ENCODE assay signal across 21 cellular contexts in genomic region chr1:24206516-24207394, GRCh38. TPM values are rescaled to one million over a fixed set of nuclear protein-coding genes. Genes with fewer than 3 reads are reported as not detected.
DNase-seq lines count a peak whose midpoint lies in the region; ATAC-seq, FAIRE-seq and TF ChIP-seq lines count a peak whose summit lies in the region.
"Had no signal": no experiment of that assay in that cellular context is flagged by ENCODE, and none has a peak within 500 bp of the region (broad histone marks: within the 10 kb centered on the region; RNA-seq: fewer than 3 reads in every experiment).

No MANE protein-coding gene starts in this region.

- FAIRE-seq in bronchial epithelial cell (lab: Jason Lieb, UNC) (peak; percentile 89), HepG2 (lab: Jason Lieb, UNC) (no peak)
- FAIRE-seq: GM18507, TTC549, urothelium cell line had no signal

- intact Hi-C loops in HepG2 (cut with micrococcal nuclease; ENCODE audit: unreplicated experiment) (loop anchor here (10.0 kb wide), 1 partner anchor 88 kb away; no protein-coding TSS in a partner anchor), vagina (cut with DNase I) (no loop called here)
- intact Hi-C loops in naive thymus-derived CD4-positive, alpha-beta T cell (cut with micrococcal nuclease) = loop anchor here in 1 of 2 donors (10.0 kb wide), 1 partner anchor 628 kb away; no protein-coding TSS in a partner anchor

- POLR2A ChIA-PET in SK-N-SH (lab: Yijun Ruan, JAX) = no interaction called here
- POLR2A ChIA-PET in HepG2 (lab: Yijun Ruan, JAX) = no interaction called here
- POLR2A ChIA-PET in naive thymus-derived CD4-positive, alpha-beta T cell (lab: Charles Lee) = no interaction called here

- H3K36me3 ChIP-seq in SK-N-SH (replicated peaks in 1 of 2; ENCODE audit: control insufficient read depth in 1 of 2, insufficient read depth in 2 of 2, low read length in 1 of 2) (no peaks in the 10 kb centered on the region), bronchial epithelial cell (ENCODE audit: control insufficient read depth, insufficient read depth, low read length) (no peaks in the 10 kb centered on the region), HepG2 (replicated peaks in 1 of 2; ENCODE audit: control insufficient read depth in 1 of 2, insufficient read depth in 2 of 2, low read length in 2 of 2) (no peaks in the 10 kb centered on the region), vagina (no peaks in the 10 kb centered on the region), SJCRH30 (no peaks in the 10 kb centered on the region)
- no peaks in the 10 kb centered on the region for H3K36me3 ChIP-seq in naive thymus-derived CD4-positive, alpha-beta T cell (ENCODE audit: control insufficient read depth in 2 of 3, insufficient read depth in 3 of 3, low read length in 3 of 3)

- TF ChIP-seq POLR2A in HepG2 (IDR thresholded peaks at IDR 0.05; ENCODE audit: insufficient read depth in 1 of 2, low read depth in 2 of 2, low read length in 2 of 2) (no peak), vagina (IDR thresholded peaks at IDR 0.05) (no peak)

- BruUV-seq in HepG2 (replicated peaks; lab: Mats Ljungman, UMichigan) = no TSS peak

- H3K36me3 Mint-ChIP-seq in naive thymus-derived CD4-positive, alpha-beta T cell = peaks cover 0 to 1% (median 0%) of the 10 kb centered on the region in 5 donors
- H3K36me3 Mint-ChIP-seq: activated naive CD8-positive, alpha-beta T cell had no signal

- peaks cover 0 to 10% (median 0%) of the 10 kb centered on the region in 5 donors for H3K27me3 Mint-ChIP-seq in naive thymus-derived CD4-positive, alpha-beta T cell

- H3K79me2 ChIP-seq in SK-N-SH (ENCODE audit: insufficient read depth) = no peaks in the 10 kb centered on the region
- H3K79me2 ChIP-seq in HepG2 (ENCODE audit: insufficient read depth, low read length) = no peaks in the 10 kb centered on the region

- no peak overlapping the region for H3K4me3 ChIP-seq in SK-N-SH (ENCODE audit: low read depth in 2 of 2, low read length in 1 of 2)
- H3K4me3 ChIP-seq in bronchial epithelial cell (ENCODE audit: low read depth, low read length) = no peak overlapping the region
- no peak overlapping the region; a peak in 1 of 6 replicates for H3K4me3 ChIP-seq in HepG2 (replicated peaks in 1 of 3; ENCODE audit: insufficient read depth in 1 of 3, low read depth in 2 of 3, low read length in 3 of 3)
- H3K4me3 ChIP-seq in vagina = no peak overlapping the region
- H3K4me3 ChIP-seq in SJCRH30 = no peak overlapping the region
- no peak overlapping the region for H3K4me3 ChIP-seq in naive thymus-derived CD4-positive, alpha-beta T cell (ENCODE audit: low read length)

- DNase-seq in SK-N-SH (no peak), bronchial epithelial cell (ENCODE audit: low read depth) (peak; percentile 80), HepG2 (ENCODE audit: low spot score) (no peak), vagina (ENCODE audit: extremely low spot score in 2 of 2) (no peak), SJCRH30 (no peak), MV-4-11 (lab: John Stamatoyannopoulos, UW) (no peak)
- no peak for DNase-seq in naive thymus-derived CD4-positive, alpha-beta T cell
- DNase-seq: Caco-2; effector memory CD8-positive, alpha-beta T cell; head of caudate nucleus; HFFc6; left ventricle myocardium superior; NCI-H1694; stimulated activated CD8-positive, alpha-beta memory T cell treated with anti-CD3 and anti-CD28 coated beads, Interleukin-4, amount 100 ng/mL, for 48 hours; SW 1271 had no signal

- no peak overlapping the region for H3K27ac Mint-ChIP-seq in naive thymus-derived CD4-positive, alpha-beta T cell
- H3K27ac Mint-ChIP-seq: activated naive CD8-positive, alpha-beta T cell; effector memory CD8-positive, alpha-beta T cell; HFFc6 had no signal

- H3K4me1 ChIP-seq in SK-N-SH (ENCODE audit: control insufficient read depth in 1 of 2, insufficient read depth in 2 of 2, low read depth in 1 of 2, low read length in 1 of 2) (peaks cover 0 to 5% of the 10 kb centered on the region in 2 experiments; a peak in 1 of 4 replicates), HepG2 (ENCODE audit: insufficient read depth, low read length) (peaks cover 51% of the 10 kb centered on the region), vagina (peaks cover 29% of the 10 kb centered on the region), SJCRH30 (no peaks in the 10 kb centered on the region)
- H3K4me1 ChIP-seq in naive thymus-derived CD4-positive, alpha-beta T cell (ENCODE audit: control insufficient read depth in 2 of 2, insufficient read depth in 2 of 2, low read length in 2 of 2) = no peaks in the 10 kb centered on the region
- H3K4me1 ChIP-seq: Caco-2 had no signal

- no peaks in the 10 kb centered on the region for H4K20me1 ChIP-seq in SK-N-SH (ENCODE audit: insufficient read depth)
- no peaks in the 10 kb centered on the region for H4K20me1 ChIP-seq in HepG2 (ENCODE audit: insufficient read depth, low read length)

- H3K27ac ChIP-seq in SK-N-SH (ENCODE audit: low read depth in 2 of 2, low read length in 1 of 2) = no peak overlapping the region
- no peak overlapping the region for H3K27ac ChIP-seq in HepG2 (ENCODE audit: extremely low read length, insufficient read depth, low read length)
- peak overlapping the region; percentile 42 for H3K27ac ChIP-seq in vagina
- H3K27ac ChIP-seq in SJCRH30 = no peak overlapping the region
- no peak overlapping the region for H3K27ac ChIP-seq in naive thymus-derived CD4-positive, alpha-beta T cell (ENCODE audit: low read depth, low read length)

- no peak for TF ChIP-seq EP300 in SK-N-SH (IDR thresholded peaks at IDR 0.05; ENCODE audit: borderline replicate concordance in 1 of 2, low read depth in 1 of 2, low read length in 1 of 2)
- TF ChIP-seq EP300 in HepG2 (IDR thresholded peaks at IDR 0.05; ENCODE audit: low read depth in 2 of 2, low read length in 2 of 2) = no peak
- no peak for TF ChIP-seq EP300 in HepG2 (CRISPR knock-in tag; IDR thresholded peaks at IDR 0.05; ENCODE audit: borderline replicate concordance)

- no peak overlapping the region for H3K9ac ChIP-seq in SK-N-SH
- H3K9ac ChIP-seq in HepG2 (ENCODE audit: insufficient read depth, low read depth, low read length) = no peak overlapping the region

- WGBS in SK-N-SH (ENCODE audit: low lambda C conversion rate) = 41% methylated on average over 10 of the region's 12 CpGs
- 46% methylated on average over 11 of the region's 12 CpGs for WGBS in HepG2 (ENCODE audit: low lambda C conversion rate)

- in situ Hi-C loops in HepG2 (cut with HindIII; ENCODE audit: extremely low pct_ligation_motif_present, low pct_unique_long_range_greater_than_20kb) = no loop called here

- H2AFZ ChIP-seq in SK-N-SH (ENCODE audit: low read depth) (no peak overlapping the region), HepG2 (ENCODE audit: low read length) (no peak overlapping the region)

- H3K27me3 ChIP-seq in SK-N-SH (ENCODE audit: insufficient read depth) (no peaks in the 10 kb centered on the region; the same call in 1 of the 2 replicates), bronchial epithelial cell (ENCODE audit: control insufficient read depth, insufficient read depth, low read length) (no peaks in the 10 kb centered on the region), HepG2 (ENCODE audit: control insufficient read depth in 1 of 2, insufficient read depth in 2 of 2, low read length in 2 of 2) (peaks cover 0 to 1% of the 10 kb centered on the region in 2 experiments; a peak in 3 of 5 replicates), vagina (no peaks in the 10 kb centered on the region), SJCRH30 (no peaks in the 10 kb centered on the region; the same call in none of the 2 replicates)
- no peaks in the 10 kb centered on the region for H3K27me3 ChIP-seq in naive thymus-derived CD4-positive, alpha-beta T cell (ENCODE audit: control insufficient read depth in 2 of 2, insufficient read depth in 2 of 2, low read length in 2 of 2)

- no peak for ATAC-seq in SK-N-SH treated with all-trans-retinoic acid at 6 μM for 48 hours
- ATAC-seq in HepG2 = no peak
- ATAC-seq in naive thymus-derived CD4-positive, alpha-beta T cell = no peak
- ATAC-seq: effector memory CD8-positive, alpha-beta T cell; left ventricle myocardium superior had no signal

- H3K9me3 ChIP-seq in SK-N-SH = no peaks in the 10 kb centered on the region
- H3K9me3 ChIP-seq in HepG2 (ENCODE audit: low read length) = no peaks in the 10 kb centered on the region; the same call in 1 of the 2 replicates
- no peaks in the 10 kb centered on the region for H3K9me3 ChIP-seq in vagina
- H3K9me3 ChIP-seq in SJCRH30 (replicated peaks) = no peaks in the 10 kb centered on the region
- peaks cover 0 to 1% (median 0%) of the 10 kb centered on the region in 3 experiments for H3K9me3 ChIP-seq in naive thymus-derived CD4-positive, alpha-beta T cell (ENCODE audit: control insufficient read depth in 2 of 3, low read length in 3 of 3)
- H3K9me3 ChIP-seq: Caco-2 had no signal

- H3K4me2 ChIP-seq in SK-N-SH (no peak overlapping the region), HepG2 (ENCODE audit: low read depth, low read length) (peak overlapping the region; percentile 35; the same call in 1 of the 2 replicates)

- peaks cover 0 to 9% (median 0%) of the 10 kb centered on the region in 7 donors for H3K4me1 Mint-ChIP-seq in naive thymus-derived CD4-positive, alpha-beta T cell

- H3F3A ChIP-seq in SK-N-SH (replicated peaks; ENCODE audit: insufficient read depth) = peaks cover 4% of the 10 kb centered on the region

- CTCF ChIA-PET in SK-N-SH (lab: Yijun Ruan, JAX) (interaction anchor here (0.7 to 9.0 kb wide), 4 partner anchors 56 to 185 kb away, joined by 3 to 135 read pairs (median 3); no protein-coding TSS in a partner anchor), HepG2 (lab: Yijun Ruan, JAX; ENCODE audit: low intra/inter-chr PET ratio, low total read pairs) (no interaction called here)
- CTCF ChIA-PET in naive thymus-derived CD4-positive, alpha-beta T cell (lab: Charles Lee) = no interaction called here

- H3K9me2 ChIP-seq in SK-N-SH = no peaks in the 10 kb centered on the region

- no peak overlapping the region for H3K4me3 Mint-ChIP-seq in naive thymus-derived CD4-positive, alpha-beta T cell
- H3K4me3 Mint-ChIP-seq: activated naive CD8-positive, alpha-beta T cell; effector memory CD8-positive, alpha-beta T cell; HFFc6 had no signal

- H3K9me3 Mint-ChIP-seq in naive thymus-derived CD4-positive, alpha-beta T cell = peaks cover 0 to 3% (median 1%) of the 10 kb centered on the region in 11 donors
- H3K9me3 Mint-ChIP-seq: HFFc6 had no signal

- TF ChIP-seq CTCF in SK-N-SH (IDR thresholded peaks at IDR 0.05) (no peak), bronchial epithelial cell (IDR thresholded peaks at IDR 0.05; ENCODE audit: insufficient read depth, low read length, severe bottlenecking) (no peak), HepG2 (CRISPR knock-in tag; IDR thresholded peaks at IDR 0.05) (no peak), vagina (IDR thresholded peaks at IDR 0.05) (no peak)

- TF ChIP-seq RAD21 in SK-N-SH (IDR thresholded peaks at IDR 0.05; ENCODE audit: low read length) (no peak), HepG2 (CRISPR knock-in tag; IDR thresholded peaks at IDR 0.05) (no peak)

RNA-seq across cellular contexts. Expression of gene IFNLR1, which starts 19.7 kb away (rescaled TPM):
- 0.29 and 0.30 TPM in 2 replicates for polyA plus RNA-seq in SK-N-SH (2012; rRNA removed)
- polyA plus RNA-seq in SK-N-SH (2012; cell fraction: cytosol; rRNA removed) = 0.14 and 0.20 TPM in 2 replicates
- polyA plus RNA-seq in SK-N-SH (2012; cell fraction: nucleus; rRNA removed) = 0.13 and 0.16 TPM in 2 replicates
- total RNA-seq in bronchial epithelial cell = 4.5 and 5.5 TPM in 2 replicates
- total RNA-seq in HepG2 (2016; rRNA removed; fragmentation: Illumina TruSeq; extraction: Trizol) = 5.7 and 8.5 TPM in 2 replicates
- total RNA-seq in HepG2 (2016; cell fraction: cytosol; rRNA removed; fragmentation: Illumina TruSeq; extraction: Trizol; ENCODE audit: low read depth) = 3.8 and 4.0 TPM in 2 replicates
- 5.2 and 8.9 TPM in 2 replicates for total RNA-seq in HepG2 (2016; cell fraction: insoluble cytoplasmic fraction; rRNA removed; fragmentation: Illumina TruSeq; extraction: Trizol)
- total RNA-seq in HepG2 (2016; cell fraction: membrane; rRNA removed; fragmentation: Illumina TruSeq; extraction: Trizol) = 5.8 and 6.1 TPM in 2 replicates
- 7.8 TPM in 2 replicates for total RNA-seq in HepG2 (2016; cell fraction: nucleus; rRNA removed; fragmentation: Illumina TruSeq; extraction: Trizol)
- polyA plus RNA-seq in HepG2 (2011; rRNA removed) = 3.8 and 6.5 TPM in 2 replicates
- polyA plus RNA-seq in HepG2 (2011; cell fraction: cytosol; rRNA removed) = 3.4 and 4.6 TPM in 2 replicates
- 4.6 and 5.3 TPM in 2 replicates for polyA plus RNA-seq in HepG2 (2011; cell fraction: nucleus; rRNA removed)
- 3.2 and 3.9 TPM in 2 replicates for polyA plus RNA-seq in HepG2 (2012)
- polyA plus RNA-seq in HepG2 (2016; cell fraction: cytosol; fragmentation: Illumina TruSeq; extraction: Trizol; ENCODE audit: low read depth) = 3.7 and 4.5 TPM in 2 replicates
- polyA plus RNA-seq in HepG2 (2016; cell fraction: insoluble cytoplasmic fraction; fragmentation: Illumina TruSeq; extraction: Trizol; ENCODE audit: low read depth) = 2.8 and 3.6 TPM in 2 replicates
- polyA plus RNA-seq in HepG2 (2016; cell fraction: membrane; fragmentation: Illumina TruSeq; extraction: Trizol; ENCODE audit: low read depth) = 3.5 and 3.9 TPM in 2 replicates
- polyA plus RNA-seq in HepG2 (2016; cell fraction: nucleus; fragmentation: Illumina TruSeq; extraction: Trizol; ENCODE audit: insufficient read depth, low read depth) = 11.8 and 14.2 TPM in 2 replicates
- polyA minus RNA-seq in HepG2 (2011; rRNA and poly(A)+ RNA removed; ENCODE audit: low replicate concordance) = 2.1 and 8.3 TPM in 2 replicates
- polyA minus RNA-seq in HepG2 (2011; cell fraction: cytosol; rRNA and poly(A)+ RNA removed) = 4.3 TPM in 2 replicates
- polyA minus RNA-seq in HepG2 (2011; cell fraction: nucleus; rRNA and poly(A)+ RNA removed) = 2.4 and 3.1 TPM in 2 replicates
- 1.7 TPM for total RNA-seq in vagina
- total RNA-seq in SJCRH30 (2014; rRNA removed; shearing (Covaris generic)) = not detected in 2 replicates
- total RNA-seq in naive thymus-derived CD4-positive, alpha-beta T cell = 1 to 10 TPM; 1.0 to 3.9 (median 2.6) TPM
- polyA plus RNA-seq in naive thymus-derived CD4-positive, alpha-beta T cell = under 1 TPM; 0.08 to 0.75 TPM
- total RNA-seq: HFFc6 had no signal
- polyA plus RNA-seq: BJ had no signal
